16 cellular contexts compared by ENCODE assay signal in genomic region chr1:205310981-205311704, GRCh38.
DNase-seq lines count a peak whose midpoint lies in the region; ATAC-seq lines count a peak whose summit lies in the region.
"Had no signal": no experiment of that assay in that cellular context is flagged by ENCODE, and none has a peak within 500 bp of the region (broad histone marks: within the 10 kb centered on the region; RNA-seq: fewer than 3 reads in every experiment).

No MANE protein-coding gene starts in this region.

- no peaks in the 10 kb centered on the region for H3K9me3 Mint-ChIP-seq in activated T-cell treated with anti-CD3 and anti-CD28 coated beads, Interleukin-2, amount 50 U/mL, for 24 hours
- H3K9me3 Mint-ChIP-seq in stimulated activated naive B cell treated with anti-CD40 and anti-IgM and Interleukin-4, amounts not matched to agents 10 μg/mL and 1 μg/mL and 100 μg/mL, for 72 hours, result no peaks in the 10 kb centered on the region

- DNase-seq in activated T-cell treated with anti-CD3 and anti-CD28 coated beads, Interleukin-2, amount 50 U/mL, for 24 hours, result no peak
- DNase-seq in activated T-cell treated with anti-CD3 and anti-CD28 coated beads, Interleukin-2, amount 50 U/mL, for 1 hour, result no peak
- DNase-seq in NOMO-1 treated with DMSO at 0.1 percent for 48 hours (lab: John Stamatoyannopoulos, UW; ENCODE audit: unreplicated experiment) (peak; percentile 73), germinal center (ENCODE audit: low spot score) (peak; percentile 47), NCI-H510A treated with DMSO at 0.1 percent for 48 hours (lab: John Stamatoyannopoulos, UW) (no peak)
- peak; percentile 52 for DNase-seq in stimulated activated naive B cell treated with anti-CD40 and anti-IgM and Interleukin-4, amounts not matched to agents 10 μg/mL and 1 μg/mL and 100 μg/mL, for 72 hours
- no peak for DNase-seq in stimulated activated naive CD4-positive, alpha-beta T cell treated with Interleukin-2 at 50 U/mL for 16 hours (lab: John Stamatoyannopoulos, UW)
- DNase-seq: activated CD4-positive, alpha-beta T cell treated with anti-CD3 and anti-CD28 coated beads, Interleukin-2, amount 50 U/mL, for 1 hour; activated naive CD4-positive, alpha-beta T cell; DMS79 treated with DMSO at 0.1 percent for 48 hours; GOT3; hippocampal formation; left ventricle myocardium superior; PC-9; transverse colon had no signal

- H3K27ac Mint-ChIP-seq in activated T-cell treated with anti-CD3 and anti-CD28 coated beads, Interleukin-2, amount 50 U/mL, for 24 hours, result peak overlapping the region; percentile 23
- H3K27ac Mint-ChIP-seq in stimulated activated naive B cell treated with anti-CD40 and anti-IgM and Interleukin-4, amounts not matched to agents 10 μg/mL and 1 μg/mL and 100 μg/mL, for 72 hours, result peak overlapping the region; percentile 93

- H3K4me1 Mint-ChIP-seq in activated T-cell treated with anti-CD3 and anti-CD28 coated beads, Interleukin-2, amount 50 U/mL, for 24 hours (ENCODE audit: low read depth), result peaks cover 82% of the 10 kb centered on the region
- peaks cover 48 to 92% of the 10 kb centered on the region in 2 donors for H3K4me1 Mint-ChIP-seq in stimulated activated naive B cell treated with anti-CD40 and anti-IgM and Interleukin-4, amounts not matched to agents 10 μg/mL and 1 μg/mL and 100 μg/mL, for 72 hours

- H3K27me3 Mint-ChIP-seq in activated T-cell treated with anti-CD3 and anti-CD28 coated beads, Interleukin-2, amount 50 U/mL, for 24 hours, result no peaks in the 10 kb centered on the region
- no peaks in the 10 kb centered on the region for H3K27me3 Mint-ChIP-seq in stimulated activated naive B cell treated with anti-CD40 and anti-IgM and Interleukin-4, amounts not matched to agents 10 μg/mL and 1 μg/mL and 100 μg/mL, for 72 hours

- peak; percentile 61 to 68 for ATAC-seq in stimulated activated naive B cell treated with anti-CD40 and anti-IgM and Interleukin-4, amounts not matched to agents 10 μg/mL and 1 μg/mL and 100 μg/mL, for 72 hours (replicated peaks)
- no peak for ATAC-seq in GM19395 (IDR thresholded peaks at IDR 0.05; ENCODE audit: unreplicated experiment)
- ATAC-seq: left ventricle myocardium superior had no signal

- no peak overlapping the region for H3K4me3 Mint-ChIP-seq in activated T-cell treated with anti-CD3 and anti-CD28 coated beads, Interleukin-2, amount 50 U/mL, for 24 hours
- peak overlapping the region; percentile 62 to 69 for H3K4me3 Mint-ChIP-seq in stimulated activated naive B cell treated with anti-CD40 and anti-IgM and Interleukin-4, amounts not matched to agents 10 μg/mL and 1 μg/mL and 100 μg/mL, for 72 hours

- H3K36me3 Mint-ChIP-seq in activated T-cell treated with anti-CD3 and anti-CD28 coated beads, Interleukin-2, amount 50 U/mL, for 24 hours (ENCODE audit: low read depth), result peaks cover 41% of the 10 kb centered on the region
- peaks cover 26 to 39% of the 10 kb centered on the region in 2 donors for H3K36me3 Mint-ChIP-seq in stimulated activated naive B cell treated with anti-CD40 and anti-IgM and Interleukin-4, amounts not matched to agents 10 μg/mL and 1 μg/mL and 100 μg/mL, for 72 hours

Comparison
In these comparisons a context has a peak if more than half of its experiments do, and no peak if none do; other contexts are left out.
1. DNase-seq: peak in NOMO-1 treated with DMSO at 0.1 percent for 48 hours (single experiment), germinal center (single experiment) and stimulated activated naive B cell treated with anti-CD40 and anti-IgM and Interleukin-4, amounts not matched to agents 10 μg/mL and 1 μg/mL and 100 μg/mL, for 72 hours (single experiment); none in activated T-cell treated with anti-CD3 and anti-CD28 coated beads, Interleukin-2, amount 50 U/mL, for 24 hours (single experiment), activated T-cell treated with anti-CD3 and anti-CD28 coated beads, Interleukin-2, amount 50 U/mL, for 1 hour (single experiment), stimulated activated naive CD4-positive, alpha-beta T cell treated with Interleukin-2 at 50 U/mL for 16 hours (single experiment) and NCI-H510A treated with DMSO at 0.1 percent for 48 hours (single experiment).